In genomic region chr10:23157239-23157661, GRCh38 we compare ENCODE assay signal across 11 cellular contexts. TPM values are rescaled to one million over a fixed set of nuclear protein-coding genes. Genes with fewer than 3 reads are reported as not detected.
A peak's percentile ranks its signal among the peaks of the same experiment; 100 is the strongest.
DNase-seq lines count a peak whose midpoint lies in the region; ATAC-seq, FAIRE-seq and TF ChIP-seq lines count a peak whose summit lies in the region.
"Had no signal": no experiment of that assay in that cellular context is flagged by ENCODE, and none has a peak within 500 bp of the region (broad histone marks: within the 10 kb centered on the region; RNA-seq: fewer than 3 reads in every experiment).

No MANE protein-coding gene starts in this region.

- H3K4me3 ChIP-seq in GM12864 (ENCODE audit: low read depth, low read length): no peak overlapping the region; the same call in 1 of the 2 replicates
- H3K4me3 ChIP-seq in K562: no peak overlapping the region
- no peak overlapping the region for H3K4me3 ChIP-seq in esophagus squamous epithelium

- TF ChIP-seq POLR2A in K562 (conservative IDR thresholded peaks at IDR 0.05): no peak
- TF ChIP-seq POLR2A in esophagus squamous epithelium (IDR thresholded peaks at IDR 0.05): no peak

- TF ChIP-seq RAD21 in K562 (CRISPR knock-in tag; conservative IDR thresholded peaks at IDR 0.05 in 1 of 2, IDR thresholded peaks at IDR 0.05 in 1 of 2): no peak

- ATAC-seq in GM19438 (IDR thresholded peaks at IDR 0.05; ENCODE audit: low read depth, unreplicated experiment) (peak; percentile 44), HG02885 (IDR thresholded peaks at IDR 0.05; ENCODE audit: poor library complexity, unreplicated experiment) (peak; percentile 54), K562 (peak; percentile 23; the same call in 2 of the 3 replicates), HG03097 (IDR thresholded peaks at IDR 0.05; ENCODE audit: low FRiP score, unreplicated experiment) (no peak)

- H3K9ac ChIP-seq in K562 (ENCODE audit: insufficient read depth in 1 of 2, low read depth in 2 of 2, low read length in 2 of 2): peak overlapping the region in 1 of 2 experiments; percentile 35; a peak in 2 of 4 replicates

- no peaks in the 10 kb centered on the region for H3K9me1 ChIP-seq in K562 (ENCODE audit: control insufficient read depth, insufficient read depth, low read length)

- no peak overlapping the region for H2AFZ ChIP-seq in K562 (ENCODE audit: low read depth, low read length)

- H4K20me1 ChIP-seq in K562 (replicated peaks; ENCODE audit: control insufficient read depth, insufficient read depth, low read length): no peaks in the 10 kb centered on the region; the same call in 1 of the 2 replicates

- H3K27me3 ChIP-seq in K562 (ENCODE audit: control insufficient read depth in 2 of 2, insufficient read depth in 2 of 2, low read length in 2 of 2) (peaks cover 3 to 28% of the 10 kb centered on the region in 2 experiments; a peak in 4 of 5 replicates), esophagus squamous epithelium (peaks cover 0 to 34% (median 0%) of the 10 kb centered on the region in 4 donors)

- in situ Hi-C loops in K562 (cut with MboI): loop anchor here (5.0 to 25.0 kb wide), 2 partner anchors 135 to 1355 kb away; no protein-coding TSS in a partner anchor

- POLR2A ChIA-PET in K562 (lab: Yijun Ruan, JAX): interaction anchor here (1.0 kb wide), 1 partner anchor 11 kb away, joined by 3 read pairs; no protein-coding TSS in a partner anchor

- DNase-seq in GM12864 (ENCODE audit: low read depth) (peak; percentile 12), K562 (ENCODE audit: extremely low read depth in 1 of 4, low spot score in 3 of 4) (no peak), NOMO-1 treated with dmso at 0.1 percent for 144 hours (lab: John Stamatoyannopoulos, UW; ENCODE audit: unreplicated experiment) (no peak), esophagus squamous epithelium (lab: John Stamatoyannopoulos, UW) (no peak)
- DNase-seq in activated CD4-positive, alpha-beta T cell treated with anti-CD3 and anti-CD28 coated beads, Interleukin-2, amount 50 U/mL, for 4 hours: no peak
- DNase-seq: stimulated activated CD4-positive, alpha-beta T cell treated with anti-CD3 and anti-CD28 coated beads, Interleukin-1b, Interleukin-23, amount 100 ng/mL, for 48 hours had no signal

- H3K4me1 ChIP-seq in K562 (replicated peaks in 1 of 2; ENCODE audit: control insufficient read depth in 2 of 2, insufficient read depth in 2 of 2, low read length in 2 of 2) (peaks cover 0 to 2% of the 10 kb centered on the region in 2 experiments; a peak in 2 of 5 replicates), esophagus squamous epithelium (peaks cover 0 to 9% (median 0%) of the 10 kb centered on the region in 3 donors)

- H3K27ac ChIP-seq in K562 (ENCODE audit: extremely low read depth, low read depth, low read length) (no peak overlapping the region), esophagus squamous epithelium (no peak overlapping the region)

- H3K4me2 ChIP-seq in K562 (ENCODE audit: insufficient read depth, low read length): no peak overlapping the region

- no peak for TF ChIP-seq CTCF in GM12864 (IDR thresholded peaks at IDR 0.05; ENCODE audit: low read depth, low read length, missing control alignments)
- TF ChIP-seq CTCF in K562 (IDR thresholded peaks at IDR 0.05 in 2 of 3, conservative IDR thresholded peaks at IDR 0.05 in 1 of 3; ENCODE audit: insufficient read depth in 2 of 3, low read depth in 1 of 3, low read length in 3 of 3): no peak
- TF ChIP-seq CTCF in esophagus squamous epithelium (IDR thresholded peaks at IDR 0.05): no peak

- no peak for TF ChIP-seq EP300 in K562 (IDR thresholded peaks at IDR 0.05; ENCODE audit: low read length)

- WGBS in K562 (ENCODE audit: insufficient coverage, low coverage, missing lambda C conversion rate): 2% methylated on average over 12 of the region's 12 CpGs
- 63 to 69% methylated on average over 12 of the region's 12 CpGs for WGBS in esophagus squamous epithelium, 2 donors

- BruUV-seq in K562 (replicated peaks; lab: Mats Ljungman, UMichigan): no TSS peak

- FAIRE-seq in K562 (lab: Jason Lieb, UNC): peak; percentile 15

- H3K36me3 ChIP-seq in K562 (ENCODE audit: control insufficient read depth, insufficient read depth, low read length) (no peaks in the 10 kb centered on the region), esophagus squamous epithelium (no peaks in the 10 kb centered on the region)

- H3K79me2 ChIP-seq in K562 (ENCODE audit: control insufficient read depth, insufficient read depth, low read length): no peaks in the 10 kb centered on the region

- CTCF ChIA-PET in K562 (lab: Yijun Ruan, JAX; ENCODE audit: low intra/inter-chr PET ratio): interaction anchor here (0.5 to 3.2 kb wide), 6 partner anchors 30 to 546 kb away, joined by 3 to 27 read pairs (median 4); no protein-coding TSS in a partner anchor

- intact Hi-C loops in K562 (cut with micrococcal nuclease): loop anchor here (5.0 to 10.0 kb wide), 3 partner anchors 378 to 1345 kb away; no protein-coding TSS in a partner anchor
- intact Hi-C loops in esophagus squamous epithelium (cut with DNase I): loop anchor here (10.0 kb wide), 1 partner anchor 1038 kb away; no protein-coding TSS in a partner anchor

- no peaks in the 10 kb centered on the region for H3K9me3 ChIP-seq in K562 (replicated peaks; ENCODE audit: control insufficient read depth, insufficient read depth, low read depth, low read length)
- no peaks in the 10 kb centered on the region for H3K9me3 ChIP-seq in esophagus squamous epithelium

TF ChIP-seq in K562, 482 proteins besides CTCF, POLR2A, EP300 and RAD21:
- no peak for TF ChIP-seq YBX1 (IDR thresholded peaks at IDR 0.05)
- no peak for TF ChIP-seq ZNF561 (CRISPR knock-in tag; conservative IDR thresholded peaks at IDR 0.05)
- TF ChIP-seq LCOR (CRISPR knock-in tag; IDR thresholded peaks at IDR 0.05): no peak
- no peak for TF ChIP-seq POLR2AphosphoS2 (IDR thresholded peaks at IDR 0.05; ENCODE audit: low read length)
TF ChIP-seq in K562: peak in this region for 0.

RNA-seq across cellular contexts. Expression of gene PTF1A, which starts 34.9 kb away (rescaled TPM):
- not detected in 2 replicates for total RNA-seq in K562 (2011; cell fraction: chromatin; rRNA removed; ENCODE audit: low replicate concordance)
- not detected in 2 replicates for total RNA-seq in K562 (2011; cell fraction: nucleolus; rRNA removed)
- total RNA-seq in K562 (2011; cell fraction: nucleoplasm; rRNA removed): not detected in 2 replicates
- total RNA-seq in K562 (2014; rRNA removed): not detected in 2 replicates
- total RNA-seq in K562 (2014; rRNA removed; fragmentation: Illumina TruSeq; extraction: Trizol): not detected in 2 replicates
- total RNA-seq in K562 (2015; rRNA removed; fragmentation: Illumina TruSeq; extraction: Trizol): not detected in 2 replicates
- not detected in 2 replicates for total RNA-seq in K562 (2021)
- polyA plus RNA-seq in K562 (2011; rRNA removed): not detected in 2 replicates
- not detected in 2 replicates for polyA plus RNA-seq in K562 (2011; cell fraction: cytosol; rRNA removed)
- polyA plus RNA-seq in K562 (2011; cell fraction: nucleus; rRNA removed): not detected in 2 replicates
- not detected in 2 replicates for polyA plus RNA-seq in K562 (2012)
- polyA plus RNA-seq in K562 (2014; fragmentation: Illumina TruSeq; extraction: Trizol): not detected in 2 replicates
- polyA plus RNA-seq in K562 (2014; fragmentation: Nextera tagmentation; extraction: Ambion mirVana): not detected
- polyA plus RNA-seq in K562 (2014; rRNA removed): not detected in 2 replicates
- not detected in 2 replicates for polyA minus RNA-seq in K562 (2011; rRNA and poly(A)+ RNA removed)
- polyA minus RNA-seq in K562 (2011; cell fraction: cytosol; rRNA and poly(A)+ RNA removed): not detected in 2 replicates
- not detected in 2 replicates for polyA minus RNA-seq in K562 (2011; cell fraction: nucleus; rRNA and poly(A)+ RNA removed)
- not detected for total RNA-seq in esophagus squamous epithelium
- total RNA-seq: posterior vena cava, SK-MEL-5 had no signal
